Comparison of ENCODE assay signal across 10 cellular contexts in the genomic region with DNA sequence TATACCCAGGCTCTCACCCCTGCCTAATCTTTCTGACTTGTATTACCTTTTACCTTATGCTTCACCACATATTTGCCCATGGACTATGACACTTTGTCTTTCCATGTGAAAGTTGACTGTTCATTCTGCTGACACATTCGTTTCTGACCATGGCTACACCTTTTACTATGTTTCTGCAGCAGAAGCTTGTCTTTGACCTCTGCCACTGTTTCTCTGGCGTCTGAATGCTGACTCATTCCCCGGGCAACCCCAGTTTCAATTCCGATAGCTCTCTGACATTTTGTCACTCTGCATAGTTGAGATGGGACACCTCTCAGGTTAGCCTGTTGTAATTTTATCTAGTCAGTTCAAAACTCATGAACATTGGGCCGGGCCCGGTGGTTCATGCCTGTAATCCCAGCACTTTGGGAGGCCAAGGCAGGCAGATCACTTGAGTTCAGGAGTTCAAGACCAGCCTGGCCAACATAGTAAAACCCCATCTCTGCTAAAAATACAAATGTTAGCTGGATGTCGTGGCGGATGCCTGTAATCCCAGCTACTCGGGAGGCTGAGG. TPM values are rescaled to one million over a fixed set of nuclear protein-coding genes. Genes with fewer than 3 reads are reported as not detected.
DNase-seq lines count a peak whose midpoint lies in the region; ATAC-seq and TF ChIP-seq lines count a peak whose summit lies in the region.
"Had no signal": no experiment of that assay in that cellular context is flagged by ENCODE, and none has a peak within 500 bp of the region (broad histone marks: within the 10 kb centered on the region; RNA-seq: fewer than 3 reads in every experiment).

No MANE protein-coding gene starts in this region.

- H3K27me3 ChIP-seq in gastrocnemius medialis: no peaks in the 10 kb centered on the region
- H3K27me3 ChIP-seq: spleen had no signal

- DNase-seq in activated CD8-positive, alpha-beta T cell treated with anti-CD3 and anti-CD28 coated beads for 36 hours: peak; percentile 56
- no peak for DNase-seq in activated CD8-positive, alpha-beta T cell treated with anti-CD3 and anti-CD28 coated beads, Interleukin-2, amount 10 ng/mL, durations not matched to agents 7 days and 5 days
- DNase-seq in stimulated activated CD4-positive, alpha-beta T cell treated with anti-CD3 and anti-CD28 coated beads, Interleukin-4, amount 100 ng/mL, for 48 hours (ENCODE audit: low read depth in 2 of 2): peak; percentile 8 to 23
- DNase-seq in T1000 (lab: John Stamatoyannopoulos, UW) (no peak), gastrocnemius medialis (no peak), superior temporal gyrus (ENCODE audit: extremely low spot score) (no peak)
- DNase-seq: spleen had no signal

- no peak overlapping the region for H3K27ac ChIP-seq in gastrocnemius medialis
- H3K27ac ChIP-seq: spleen had no signal

- peaks cover 0 to 4% of the 10 kb centered on the region in 2 donors for H3K4me1 ChIP-seq in gastrocnemius medialis
- H3K4me1 ChIP-seq: HAP-1, spleen had no signal

- H3K4me1 Mint-ChIP-seq in activated CD8-positive, alpha-beta T cell treated with anti-CD3 and anti-CD28 coated beads for 36 hours (ENCODE audit: low read depth): peaks cover 7% of the 10 kb centered on the region
- peaks cover 2% of the 10 kb centered on the region for H3K4me1 Mint-ChIP-seq in activated CD8-positive, alpha-beta T cell treated with anti-CD3 and anti-CD28 coated beads, Interleukin-2, amount 10 ng/mL, durations not matched to agents 7 days and 5 days (ENCODE audit: low read depth)
- peaks cover 3% of the 10 kb centered on the region for H3K4me1 Mint-ChIP-seq in T-helper 1 cell treated with Interleukin-12 subunit alpha and Interleukin-12 subunit beta and Interleukin-4 antibody, amounts not matched to agents 30 μg/mL and 1 μg/mL, for 36 hours (ENCODE audit: low read depth)

- H3K4me3 Mint-ChIP-seq in activated CD8-positive, alpha-beta T cell treated with anti-CD3 and anti-CD28 coated beads for 36 hours: no peak overlapping the region
- H3K4me3 Mint-ChIP-seq in activated CD8-positive, alpha-beta T cell treated with anti-CD3 and anti-CD28 coated beads, Interleukin-2, amount 10 ng/mL, durations not matched to agents 7 days and 5 days: no peak overlapping the region
- H3K4me3 Mint-ChIP-seq in T-helper 1 cell treated with Interleukin-12 subunit alpha and Interleukin-12 subunit beta and Interleukin-4 antibody, amounts not matched to agents 30 μg/mL and 1 μg/mL, for 36 hours: no peak overlapping the region

- TF ChIP-seq POLR2A in gastrocnemius medialis (IDR thresholded peaks at IDR 0.05): no peak

- H3K27ac Mint-ChIP-seq in activated CD8-positive, alpha-beta T cell treated with anti-CD3 and anti-CD28 coated beads for 36 hours: no peak overlapping the region
- H3K27ac Mint-ChIP-seq in activated CD8-positive, alpha-beta T cell treated with anti-CD3 and anti-CD28 coated beads, Interleukin-2, amount 10 ng/mL, durations not matched to agents 7 days and 5 days: no peak overlapping the region
- peak overlapping the region; percentile 5 for H3K27ac Mint-ChIP-seq in T-helper 1 cell treated with Interleukin-12 subunit alpha and Interleukin-12 subunit beta and Interleukin-4 antibody, amounts not matched to agents 30 μg/mL and 1 μg/mL, for 36 hours

- CTCF ChIA-PET in activated CD8-positive, alpha-beta T cell treated with anti-CD3 and anti-CD28 coated beads for 36 hours (lab: Charles Lee): no interaction called here
- CTCF ChIA-PET in activated CD8-positive, alpha-beta T cell treated with anti-CD3 and anti-CD28 coated beads, Interleukin-2, amount 10 ng/mL, durations not matched to agents 7 days and 5 days (lab: Charles Lee): interaction anchor here (0.8 to 1.5 kb wide), 2 partner anchors 19 to 59 kb away, joined by 3 read pairs; no protein-coding TSS in a partner anchor

- POLR2A ChIA-PET in activated CD8-positive, alpha-beta T cell treated with anti-CD3 and anti-CD28 coated beads for 36 hours (lab: Charles Lee): no interaction called here
- POLR2A ChIA-PET in activated CD8-positive, alpha-beta T cell treated with anti-CD3 and anti-CD28 coated beads, Interleukin-2, amount 10 ng/mL, durations not matched to agents 7 days and 5 days (lab: Charles Lee): no interaction called here

- H3K36me3 ChIP-seq in gastrocnemius medialis: no peaks in the 10 kb centered on the region
- H3K36me3 ChIP-seq: HAP-1, spleen had no signal

- no peaks in the 10 kb centered on the region for H3K9me3 ChIP-seq in gastrocnemius medialis
- H3K9me3 ChIP-seq: HAP-1, spleen had no signal

- H3K4me3 ChIP-seq in gastrocnemius medialis: no peak overlapping the region
- H3K4me3 ChIP-seq: HAP-1, spleen had no signal

- no peaks in the 10 kb centered on the region for H3K27me3 Mint-ChIP-seq in activated CD8-positive, alpha-beta T cell treated with anti-CD3 and anti-CD28 coated beads for 36 hours
- no peaks in the 10 kb centered on the region for H3K27me3 Mint-ChIP-seq in activated CD8-positive, alpha-beta T cell treated with anti-CD3 and anti-CD28 coated beads, Interleukin-2, amount 10 ng/mL, durations not matched to agents 7 days and 5 days (ENCODE audit: low read depth)
- H3K27me3 Mint-ChIP-seq in T-helper 1 cell treated with Interleukin-12 subunit alpha and Interleukin-12 subunit beta and Interleukin-4 antibody, amounts not matched to agents 30 μg/mL and 1 μg/mL, for 36 hours (ENCODE audit: low read depth): peaks cover 2% of the 10 kb centered on the region

- intact Hi-C loops in activated CD8-positive, alpha-beta T cell treated with anti-CD3 and anti-CD28 coated beads for 36 hours (cut with micrococcal nuclease): no loop called here
- intact Hi-C loops in gastrocnemius medialis (cut with DNase I; ENCODE audit: low total_unique reads): no loop called here

- in situ Hi-C loops in gastrocnemius medialis (cut with MboI; ENCODE audit: low sequenced_read_pairs in 4 of 4): no loop called here

- no peaks in the 10 kb centered on the region for H3K9me3 Mint-ChIP-seq in activated CD8-positive, alpha-beta T cell treated with anti-CD3 and anti-CD28 coated beads for 36 hours
- H3K9me3 Mint-ChIP-seq in activated CD8-positive, alpha-beta T cell treated with anti-CD3 and anti-CD28 coated beads, Interleukin-2, amount 10 ng/mL, durations not matched to agents 7 days and 5 days (ENCODE audit: insufficient read depth): no peaks in the 10 kb centered on the region
- H3K9me3 Mint-ChIP-seq in T-helper 1 cell treated with Interleukin-12 subunit alpha and Interleukin-12 subunit beta and Interleukin-4 antibody, amounts not matched to agents 30 μg/mL and 1 μg/mL, for 36 hours: no peaks in the 10 kb centered on the region

- TF ChIP-seq CTCF in activated CD8-positive, alpha-beta T cell treated with anti-CD3 and anti-CD28 coated beads for 36 hours (IDR thresholded peaks at IDR 0.05): no peak
- TF ChIP-seq CTCF in gastrocnemius medialis (IDR thresholded peaks at IDR 0.05 in 4 of 5, conservative IDR thresholded peaks at IDR 0.05 in 1 of 5): no peak

- H3K36me3 Mint-ChIP-seq in activated CD8-positive, alpha-beta T cell treated with anti-CD3 and anti-CD28 coated beads for 36 hours (ENCODE audit: low read depth): no peaks in the 10 kb centered on the region
- H3K36me3 Mint-ChIP-seq in activated CD8-positive, alpha-beta T cell treated with anti-CD3 and anti-CD28 coated beads, Interleukin-2, amount 10 ng/mL, durations not matched to agents 7 days and 5 days (ENCODE audit: low read depth): no peaks in the 10 kb centered on the region
- H3K36me3 Mint-ChIP-seq in T-helper 1 cell treated with Interleukin-12 subunit alpha and Interleukin-12 subunit beta and Interleukin-4 antibody, amounts not matched to agents 30 μg/mL and 1 μg/mL, for 36 hours (ENCODE audit: low read depth): no peaks in the 10 kb centered on the region

- peak; percentile 85 for ATAC-seq in activated CD8-positive, alpha-beta T cell treated with anti-CD3 and anti-CD28 coated beads for 36 hours
- ATAC-seq in activated CD8-positive, alpha-beta T cell treated with anti-CD3 and anti-CD28 coated beads, Interleukin-2, amount 10 ng/mL, durations not matched to agents 7 days and 5 days: no peak
- peak; percentile 68 for ATAC-seq in HG02798 (IDR thresholded peaks at IDR 0.05; ENCODE audit: poor library complexity, unreplicated experiment)
- no peak for ATAC-seq in gastrocnemius medialis

RNA-seq across cellular contexts. Expression of gene SLC26A8, which starts 50.7 kb away (rescaled TPM):
- not detected for total RNA-seq in activated CD8-positive, alpha-beta T cell treated with anti-CD3 and anti-CD28 coated beads for 36 hours
- not detected for total RNA-seq in activated CD8-positive, alpha-beta T cell treated with anti-CD3 and anti-CD28 coated beads, Interleukin-2, amount 10 ng/mL, durations not matched to agents 7 days and 5 days
- under 1 TPM in 1 of 4 donors, not detected in 3; 0.11 TPM for total RNA-seq in gastrocnemius medialis

RNA-seq across cellular contexts. Expression of gene SRPK1, which starts 52.8 kb away (rescaled TPM):
- 100 to 1,000 TPM; 117 to 133 TPM for total RNA-seq in activated CD8-positive, alpha-beta T cell treated with anti-CD3 and anti-CD28 coated beads for 36 hours
- total RNA-seq in activated CD8-positive, alpha-beta T cell treated with anti-CD3 and anti-CD28 coated beads, Interleukin-2, amount 10 ng/mL, durations not matched to agents 7 days and 5 days: 10 to 100 TPM; 81.2 to 86.3 TPM
- 100 to 1,000 TPM in 1 of 4 donors, 10 to 100 TPM in 3; 38.2 to 104 (median 56.7) TPM for total RNA-seq in gastrocnemius medialis

RNA-seq across cellular contexts. Expression of gene MAPK14, which starts 53.9 kb away (rescaled TPM):
- total RNA-seq in activated CD8-positive, alpha-beta T cell treated with anti-CD3 and anti-CD28 coated beads for 36 hours: 10 to 100 TPM; 45.7 to 49.8 TPM
- total RNA-seq in activated CD8-positive, alpha-beta T cell treated with anti-CD3 and anti-CD28 coated beads, Interleukin-2, amount 10 ng/mL, durations not matched to agents 7 days and 5 days: 10 to 100 TPM; 59.3 to 59.5 TPM
- 10 to 100 TPM; 37.6 to 42.4 (median 40.2) TPM for total RNA-seq in gastrocnemius medialis

Comparison
In these comparisons a context has a peak if more than half of its experiments do, and no peak if none do; other contexts are left out.
1. ATAC-seq: peak in activated CD8-positive, alpha-beta T cell treated with anti-CD3 and anti-CD28 coated beads for 36 hours (single experiment) and HG02798 (single experiment); none in activated CD8-positive, alpha-beta T cell treated with anti-CD3 and anti-CD28 coated beads, Interleukin-2, amount 10 ng/mL, durations not matched to agents 7 days and 5 days (single experiment) and gastrocnemius medialis (0 of 2).
2. DNase-seq: peak in activated CD8-positive, alpha-beta T cell treated with anti-CD3 and anti-CD28 coated beads for 36 hours (single experiment) and stimulated activated CD4-positive, alpha-beta T cell treated with anti-CD3 and anti-CD28 coated beads, Interleukin-4, amount 100 ng/mL, for 48 hours (2 of 2); none in activated CD8-positive, alpha-beta T cell treated with anti-CD3 and anti-CD28 coated beads, Interleukin-2, amount 10 ng/mL, durations not matched to agents 7 days and 5 days (single experiment), T1000 (single experiment), gastrocnemius medialis (0 of 2) and superior temporal gyrus (single experiment).